Comparison of ENCODE assay signal across 22 cellular contexts in the genomic region with DNA sequence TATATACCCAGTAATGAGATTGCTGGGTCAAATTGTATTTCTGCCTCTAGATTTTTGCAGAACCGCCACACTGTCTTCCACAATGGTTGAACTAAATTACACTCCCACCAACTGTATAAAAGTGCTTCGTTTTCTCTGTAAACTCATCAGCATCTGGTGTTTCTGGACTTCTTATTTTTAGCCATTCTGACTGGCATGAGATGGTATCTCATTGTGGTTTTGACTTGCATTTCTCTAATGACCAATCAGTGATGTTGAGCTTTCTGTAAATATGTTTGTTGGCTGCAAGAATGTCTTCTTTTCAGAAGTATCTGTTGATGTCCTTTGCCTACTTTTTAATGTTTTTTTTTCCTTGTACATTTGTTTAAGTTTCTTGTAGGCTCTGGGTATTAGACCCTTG.
DNase-seq lines count a peak whose midpoint lies in the region; ATAC-seq and TF ChIP-seq lines count a peak whose summit lies in the region.
"Had no signal": no experiment of that assay in that cellular context is flagged by ENCODE, and none has a peak within 500 bp of the region (broad histone marks: within the 10 kb centered on the region; RNA-seq: fewer than 3 reads in every experiment).

No MANE protein-coding gene starts in this region.

- no peaks in the 10 kb centered on the region for H4K20me1 ChIP-seq in smooth muscle cell (ENCODE audit: low read depth)
- H4K20me1 ChIP-seq: BLaER1 treated with 17β-estradiol and CSF1 and Interleukin-3, amounts not matched to agents 10 nM and 100 nM had no signal

- no peak overlapping the region for H2AFZ ChIP-seq in smooth muscle cell (ENCODE audit: low read depth)
- H2AFZ ChIP-seq: GM23338 had no signal

- no peak overlapping the region for H3K4me3 Mint-ChIP-seq in activated T-helper 1 cell treated with anti-CD3 and anti-CD28 coated beads, Interleukin-12 subunit alpha, Interleukin-12 subunit beta, Interleukin-2, Interleukin-4 antibody, amounts not matched to agents 30 ng/mL and 10 ng/mL and 1 ng/mL, durations not matched to agents 14 hours and 24 hours and 36 hours
- H3K4me3 Mint-ChIP-seq: CD14-positive monocyte; CD4-positive, alpha-beta T cell; CD8-positive, alpha-beta memory T cell; GM23338; H9 had no signal

- no peaks in the 10 kb centered on the region for H3K4me1 ChIP-seq in smooth muscle cell (ENCODE audit: low read depth)
- H3K4me1 ChIP-seq: A549; BE2C; BLaER1 treated with 17β-estradiol and CSF1 and Interleukin-3, amounts not matched to agents 10 nM and 100 nM had no signal

- H3K36me3 ChIP-seq in smooth muscle cell (ENCODE audit: low read depth) = no peaks in the 10 kb centered on the region
- H3K36me3 ChIP-seq: BE2C; BLaER1 treated with 17β-estradiol and CSF1 and Interleukin-3, amounts not matched to agents 10 nM and 100 nM had no signal

- H3K4me2 ChIP-seq in smooth muscle cell = peak overlapping the region; percentile 2
- H3K4me2 ChIP-seq: A549; BLaER1 treated with 17β-estradiol and CSF1 and Interleukin-3, amounts not matched to agents 10 nM and 100 nM; GM23338 had no signal

- intact Hi-C loops in activated T-helper 1 cell treated with anti-CD3 and anti-CD28 coated beads, Interleukin-12 subunit alpha, Interleukin-12 subunit beta, Interleukin-2, Interleukin-4 antibody, amounts not matched to agents 30 ng/mL and 10 ng/mL and 1 ng/mL, durations not matched to agents 14 hours and 24 hours and 36 hours (cut with micrococcal nuclease) = no loop called here

- H3K79me2 ChIP-seq in smooth muscle cell (ENCODE audit: low read depth) = no peaks in the 10 kb centered on the region

- H3K4me1 Mint-ChIP-seq in activated T-helper 1 cell treated with anti-CD3 and anti-CD28 coated beads, Interleukin-12 subunit alpha, Interleukin-12 subunit beta, Interleukin-2, Interleukin-4 antibody, amounts not matched to agents 30 ng/mL and 10 ng/mL and 1 ng/mL, durations not matched to agents 14 hours and 24 hours and 36 hours (ENCODE audit: low read depth) = no peaks in the 10 kb centered on the region
- H3K4me1 Mint-ChIP-seq: CD14-positive monocyte; CD8-positive, alpha-beta memory T cell had no signal

- no peaks in the 10 kb centered on the region for H3K9me3 Mint-ChIP-seq in activated T-helper 1 cell treated with anti-CD3 and anti-CD28 coated beads, Interleukin-12 subunit alpha, Interleukin-12 subunit beta, Interleukin-2, Interleukin-4 antibody, amounts not matched to agents 30 ng/mL and 10 ng/mL and 1 ng/mL, durations not matched to agents 14 hours and 24 hours and 36 hours
- H3K9me3 Mint-ChIP-seq: CD4-positive, alpha-beta T cell; CD8-positive, alpha-beta memory T cell; H9 had no signal

- peaks cover 4% of the 10 kb centered on the region for H3K27me3 Mint-ChIP-seq in activated T-helper 1 cell treated with anti-CD3 and anti-CD28 coated beads, Interleukin-12 subunit alpha, Interleukin-12 subunit beta, Interleukin-2, Interleukin-4 antibody, amounts not matched to agents 30 ng/mL and 10 ng/mL and 1 ng/mL, durations not matched to agents 14 hours and 24 hours and 36 hours (ENCODE audit: insufficient read depth)
- H3K27me3 Mint-ChIP-seq: CD4-positive, alpha-beta T cell; CD8-positive, alpha-beta memory T cell had no signal

- DNase-seq in LHCN-M2 (ENCODE audit: low read depth) (peak; percentile 52), RPMI7951 (ENCODE audit: low read depth) (peak; percentile 75), fibroblast of peridontal ligament (ENCODE audit: extremely low read depth) (peak; percentile 25), smooth muscle cell (lab: John Stamatoyannopoulos, UW; ENCODE audit: unreplicated experiment) (no peak)
- no peak for DNase-seq in activated T-helper 1 cell treated with anti-CD3 and anti-CD28 coated beads, Interleukin-12 subunit alpha, Interleukin-12 subunit beta, Interleukin-2, Interleukin-4 antibody, amounts not matched to agents 30 ng/mL and 10 ng/mL and 1 ng/mL, durations not matched to agents 14 hours and 24 hours and 36 hours (ENCODE audit: low spot score)
- DNase-seq: 8988T; ACHN; AML-193; BE2C; CD4-positive, alpha-beta T cell; CD8-positive, alpha-beta memory T cell; DMS 273 treated with DMSO at 0.1 percent for 48 hours; DMS79; GF-D8; H9 had no signal

- H3K4me3 ChIP-seq in smooth muscle cell = no peak overlapping the region
- H3K4me3 ChIP-seq: A549; BLaER1 treated with 17β-estradiol and CSF1 and Interleukin-3, amounts not matched to agents 10 nM and 100 nM; GM23338 had no signal

- no peak overlapping the region for H3K9ac ChIP-seq in smooth muscle cell (ENCODE audit: low read depth)
- H3K9ac ChIP-seq: BLaER1 treated with 17β-estradiol and CSF1 and Interleukin-3, amounts not matched to agents 10 nM and 100 nM had no signal

- H3K36me3 Mint-ChIP-seq in activated T-helper 1 cell treated with anti-CD3 and anti-CD28 coated beads, Interleukin-12 subunit alpha, Interleukin-12 subunit beta, Interleukin-2, Interleukin-4 antibody, amounts not matched to agents 30 ng/mL and 10 ng/mL and 1 ng/mL, durations not matched to agents 14 hours and 24 hours and 36 hours (ENCODE audit: low read depth) = no peaks in the 10 kb centered on the region
- H3K36me3 Mint-ChIP-seq: CD14-positive monocyte; CD8-positive, alpha-beta memory T cell had no signal

- no peaks in the 10 kb centered on the region for H3F3A ChIP-seq in smooth muscle cell (ENCODE audit: low read depth)

- TF ChIP-seq CTCF in smooth muscle cell (IDR thresholded peaks at IDR 0.05; ENCODE audit: borderline replicate concordance, insufficient read depth, poor library complexity, severe bottlenecking) = no peak

- WGBS in smooth muscle cell (ENCODE audit: low lambda C conversion rate) = 42% methylated on average over 2 of the region's 2 CpGs

- no peaks in the 10 kb centered on the region for H3K27me3 ChIP-seq in smooth muscle cell (ENCODE audit: low read depth)
- H3K27me3 ChIP-seq: BE2C; BLaER1 treated with 17β-estradiol and CSF1 and Interleukin-3, amounts not matched to agents 10 nM and 100 nM had no signal

- no peak overlapping the region for H3K27ac Mint-ChIP-seq in activated T-helper 1 cell treated with anti-CD3 and anti-CD28 coated beads, Interleukin-12 subunit alpha, Interleukin-12 subunit beta, Interleukin-2, Interleukin-4 antibody, amounts not matched to agents 30 ng/mL and 10 ng/mL and 1 ng/mL, durations not matched to agents 14 hours and 24 hours and 36 hours
- H3K27ac Mint-ChIP-seq: CD14-positive monocyte; CD4-positive, alpha-beta T cell; CD8-positive, alpha-beta memory T cell; GM23338; H9 had no signal

- H3K9me3 ChIP-seq in smooth muscle cell (replicated peaks; ENCODE audit: low read depth) = no peaks in the 10 kb centered on the region
- H3K9me3 ChIP-seq: A549; BE2C; BLaER1 treated with 17β-estradiol and CSF1 and Interleukin-3, amounts not matched to agents 10 nM and 100 nM had no signal

- H3K27ac ChIP-seq in smooth muscle cell (ENCODE audit: low read depth) = no peak overlapping the region
- H3K27ac ChIP-seq: A549; BLaER1 treated with 17β-estradiol and CSF1 and Interleukin-3, amounts not matched to agents 10 nM and 100 nM had no signal

- ATAC-seq in HG03045 (IDR thresholded peaks at IDR 0.05; ENCODE audit: unreplicated experiment) (no peak), HG03039 (IDR thresholded peaks at IDR 0.05; ENCODE audit: unreplicated experiment) (no peak)
- ATAC-seq: A549, GM23338, HCT116 had no signal

Comparison
In these comparisons a context has a peak if more than half of its experiments do, and no peak if none do; other contexts are left out.
1. DNase-seq: peak in LHCN-M2 (single experiment), RPMI7951 (single experiment) and fibroblast of peridontal ligament (single experiment); none in smooth muscle cell (single experiment) and activated T-helper 1 cell treated with anti-CD3 and anti-CD28 coated beads, Interleukin-12 subunit alpha, Interleukin-12 subunit beta, Interleukin-2, Interleukin-4 antibody, amounts not matched to agents 30 ng/mL and 10 ng/mL and 1 ng/mL, durations not matched to agents 14 hours and 24 hours and 36 hours (single experiment).